In the genomic region with DNA sequence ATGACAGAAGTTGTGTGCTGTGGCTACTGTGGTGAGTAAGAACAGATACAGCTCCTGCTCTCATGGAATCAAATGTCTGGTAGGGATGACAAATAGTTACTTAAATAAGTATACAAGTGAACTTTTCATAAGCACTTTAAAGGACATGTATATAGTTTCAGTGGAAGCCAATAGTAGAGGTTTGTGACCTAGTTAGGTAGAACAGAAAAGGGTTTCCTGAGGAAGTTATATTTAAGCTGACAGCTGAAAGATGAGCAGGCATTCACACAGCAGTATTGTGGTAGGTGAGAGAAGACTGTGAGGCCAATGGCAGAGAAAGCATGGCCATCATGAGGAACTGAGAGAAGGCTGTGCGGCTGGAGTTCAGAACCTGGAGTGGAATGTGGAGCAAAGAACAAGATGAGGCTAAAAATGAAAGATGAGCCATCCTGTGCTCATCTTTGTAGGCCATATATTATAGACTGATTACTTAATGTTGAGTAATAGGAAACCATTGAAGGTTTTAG, we compare ENCODE assay signal across 8 cellular contexts. TPM values are rescaled to one million over a fixed set of nuclear protein-coding genes. Genes with fewer than 3 reads are reported as not detected.
DNase-seq lines count a peak whose midpoint lies in the region; ATAC-seq and TF ChIP-seq lines count a peak whose summit lies in the region.

No MANE protein-coding gene starts in this region.

- H3K4me1 Mint-ChIP-seq in nephron progenitor cell, result no peaks in the 10 kb centered on the region
- H3K4me1 Mint-ChIP-seq in glutamatergic neuron (ENCODE audit: low read depth, unreplicated experiment), result no peaks in the 10 kb centered on the region

- no peak overlapping the region for H3K4me3 Mint-ChIP-seq in nephron progenitor cell
- no peak overlapping the region for H3K4me3 Mint-ChIP-seq in glutamatergic neuron (ENCODE audit: unreplicated experiment)

- peaks cover 7% of the 10 kb centered on the region for H3K36me3 Mint-ChIP-seq in nephron progenitor cell (ENCODE audit: low read depth)
- H3K36me3 Mint-ChIP-seq in glutamatergic neuron (ENCODE audit: unreplicated experiment), result no peaks in the 10 kb centered on the region

- H3K27me3 Mint-ChIP-seq in nephron progenitor cell (ENCODE audit: low read depth, poor library complexity), result no peaks in the 10 kb centered on the region
- H3K27me3 Mint-ChIP-seq in glutamatergic neuron (ENCODE audit: unreplicated experiment), result no peaks in the 10 kb centered on the region

- ATAC-seq in GM18868 (IDR thresholded peaks at IDR 0.05; ENCODE audit: unreplicated experiment) (peak; percentile 92), HG02571 (IDR thresholded peaks at IDR 0.05; ENCODE audit: unreplicated experiment) (peak; percentile 76)

- DNase-seq in LHCN-M2 (ENCODE audit: low read depth) (peak; percentile 31), nephron progenitor cell (no peak), Ammon's horn (ENCODE audit: low spot score) (no peak), NCI-H2196 treated with DMSO at 0.1 percent for 48 hours (lab: John Stamatoyannopoulos, UW; ENCODE audit: unreplicated experiment) (no peak), glutamatergic neuron (no peak), NCI-H2029 treated with DMSO at 0.1 percent for 48 hours (lab: John Stamatoyannopoulos, UW) (no peak)

- H3K9me3 Mint-ChIP-seq in nephron progenitor cell, result peaks cover 6% of the 10 kb centered on the region
- H3K9me3 Mint-ChIP-seq in glutamatergic neuron (ENCODE audit: unreplicated experiment), result no peaks in the 10 kb centered on the region

- TF ChIP-seq CTCF in nephron progenitor cell (IDR thresholded peaks at IDR 0.05) (no peak), glutamatergic neuron (IDR thresholded peaks at IDR 0.05; ENCODE audit: partially characterized antibody, unreplicated experiment) (no peak)

- H3K27ac Mint-ChIP-seq in nephron progenitor cell (peak overlapping the region; percentile 19), glutamatergic neuron (ENCODE audit: unreplicated experiment) (no peak overlapping the region)

RNA-seq across cellular contexts. Expression of a gene that starts 15.4 kb away (rescaled TPM):
- total RNA-seq in LHCN-M2 (2014; rRNA removed) (29.2 and 39.8 TPM in 2 replicates), glutamatergic neuron (ENCODE audit: unreplicated experiment) (16.5 TPM)
- 14.3 TPM for polyA plus RNA-seq in LHCN-M2 (2012)
